ENCODE assay signal across 18 cellular contexts in the genomic region with DNA sequence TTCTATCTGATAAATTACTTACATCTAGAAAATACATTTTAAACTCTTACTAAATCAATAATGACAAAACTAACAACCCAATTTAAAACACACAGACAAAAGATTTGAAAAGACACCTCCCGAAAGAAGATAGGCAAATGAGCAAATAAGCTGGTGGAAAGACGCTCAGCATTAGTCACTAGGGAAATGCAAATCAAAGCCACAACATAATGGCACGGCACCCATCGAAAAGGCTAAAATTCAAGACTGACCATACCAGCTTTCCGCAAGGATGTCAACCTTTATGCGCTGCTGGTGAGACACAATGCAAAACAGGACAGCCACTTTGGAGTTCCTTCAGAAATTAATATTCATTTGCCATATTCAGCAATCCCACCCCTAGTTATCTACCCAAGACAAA.
"Had no signal": no experiment of that assay in that cellular context is flagged by ENCODE, and none has a peak within 500 bp of the region (broad histone marks: within the 10 kb centered on the region; RNA-seq: fewer than 3 reads in every experiment).

No MANE protein-coding gene starts in this region.

- H3K4me1 ChIP-seq: right atrium auricular region had no signal

- DNase-seq: activated CD4-positive, alpha-beta T cell treated with anti-CD3 and anti-CD28 coated beads, Interleukin-2, amount 50 U/mL, for 1 hour; activated CD8-positive, alpha-beta memory T cell treated with anti-CD3 and anti-CD28 coated beads for 24 hours; activated naive CD4-positive, alpha-beta T cell treated with anti-CD3 and anti-CD28 coated beads, Interleukin-2, amount 50 U/mL, for 16 hours; amniotic stem cell; central memory CD4-positive, alpha-beta T cell; cortex of kidney; effector memory CD4-positive, alpha-beta T cell; foreskin melanocyte; immature natural killer cell; nucleus accumbens; stimulated activated CD4-positive, alpha-beta T cell treated with anti-CD3 and anti-CD28 coated beads, Interleukin-2, amount 100 ng/mL, for 48 hours; stimulated activated naive CD4-positive, alpha-beta T cell had no signal

- H3K9me3 ChIP-seq: right atrium auricular region, tibial nerve had no signal

- H3K36me3 ChIP-seq: heart left ventricle, right atrium auricular region, tibial nerve had no signal

- H3K4me3 Mint-ChIP-seq: brain, immature natural killer cell, nephron had no signal

- ATAC-seq: activated CD4-positive, CD25-positive, alpha-beta regulatory T cell treated with anti-CD3 and anti-CD28 coated beads, Interleukin-2, amount 50 U/mL, for 24 hours; heart left ventricle had no signal

- H3K4me3 ChIP-seq: heart left ventricle, right atrium auricular region, tibial nerve had no signal

- H3K27ac ChIP-seq: heart left ventricle, right atrium auricular region, tibial nerve had no signal

- H3K27me3 Mint-ChIP-seq: brain had no signal

- H3K27ac Mint-ChIP-seq: immature natural killer cell, nephron had no signal

- H3K27me3 ChIP-seq: heart left ventricle, right atrium auricular region, tibial nerve had no signal

- H3K36me3 Mint-ChIP-seq: immature natural killer cell had no signal

- H3K9me3 Mint-ChIP-seq: immature natural killer cell had no signal
